Comparison of ENCODE assay signal across 12 cellular contexts in genomic region chr17:5263441-5263840, GRCh38. TPM values are rescaled to one million over a fixed set of nuclear protein-coding genes. Genes with fewer than 3 reads are reported as not detected.
"Had no signal": no experiment of that assay in that cellular context is flagged by ENCODE, and none has a peak within 500 bp of the region (broad histone marks: within the 10 kb centered on the region; RNA-seq: fewer than 3 reads in every experiment).

No MANE protein-coding gene starts in this region.

- H3K4me3 Mint-ChIP-seq: HFFc6, IgD-negative memory B cell had no signal

- DNase-seq: GM23248, GOT3, H7, HFFc6, KG1 had no signal

- H2AFZ ChIP-seq: GM23248 had no signal

- H3K9me3 Mint-ChIP-seq: IgD-negative memory B cell had no signal

- H3K9ac ChIP-seq: GM23248 had no signal

- H3K4me3 ChIP-seq: GM23248, HAP-1 had no signal

- FAIRE-seq: HepG2 had no signal

- H3K9me3 ChIP-seq: HAP-1 had no signal

- H3K4me1 ChIP-seq: HAP-1 had no signal

- H3K27ac ChIP-seq: GM23248, HL-60 had no signal

- H3K27ac Mint-ChIP-seq: HFFc6 had no signal

- ATAC-seq: HCT116 had no signal

- H3K27me3 Mint-ChIP-seq: IgD-negative memory B cell had no signal

- H3K36me3 ChIP-seq: HAP-1 had no signal

RNA-seq across cellular contexts. Expression of gene SCIMP, which starts 28.8 kb away (rescaled TPM):
- total RNA-seq: GM23248, H4, H7, HepG2, HFFc6, HT1080 had no signal
- polyA plus RNA-seq: HepG2 had no signal
